Comparison of ENCODE assay signal across 1 cellular context in genomic region chr11:99343117-99343516, GRCh38.
TF ChIP-seq lines count a peak whose summit lies in the region.

No MANE protein-coding gene starts in this region.

TF ChIP-seq in HepG2, 621 proteins besides CTCF, POLR2A, EP300 and RAD21 (continued from another document):
- TF ChIP-seq STAT6 (CRISPR knock-in tag; IDR thresholded peaks at IDR 0.05; ENCODE audit: borderline replicate concordance) (no peak), NFKBIZ (CRISPR knock-in tag; IDR thresholded peaks at IDR 0.05) (no peak), ZNF207 (IDR thresholded peaks at IDR 0.05; ENCODE audit: borderline replicate concordance) (no peak), PBX2 (CRISPR knock-in tag; IDR thresholded peaks at IDR 0.05) (no peak), CENPBD1 (CRISPR knock-in tag; IDR thresholded peaks at IDR 0.05; ENCODE audit: borderline replicate concordance, low read depth) (no peak), ATM (IDR thresholded peaks at IDR 0.05; ENCODE audit: borderline replicate concordance) (no peak), ZC3H4 (CRISPR knock-in tag; IDR thresholded peaks at IDR 0.05; ENCODE audit: borderline replicate concordance) (no peak), KLF11 (CRISPR knock-in tag; IDR thresholded peaks at IDR 0.05) (no peak), PATZ1 (CRISPR knock-in tag; IDR thresholded peaks at IDR 0.05) (no peak)
TF ChIP-seq in HepG2: peak in this region for 0.
